In genomic region chr10:89115876-89116627, GRCh38 we compare ENCODE assay signal across 13 cellular contexts.
A peak's percentile ranks its signal among the peaks of the same experiment; 100 is the strongest.
DNase-seq lines count a peak whose midpoint lies in the region; ATAC-seq and TF ChIP-seq lines count a peak whose summit lies in the region.
"Had no signal": no experiment of that assay in that cellular context is flagged by ENCODE, and none has a peak within 500 bp of the region (broad histone marks: within the 10 kb centered on the region; RNA-seq: fewer than 3 reads in every experiment).

No MANE protein-coding gene starts in this region.

- H3K27ac ChIP-seq in RWPE2 (ENCODE audit: poor library complexity, severe bottlenecking) = no peak overlapping the region
- H3K27ac ChIP-seq: sigmoid colon had no signal

- no peaks in the 10 kb centered on the region for H3K36me3 Mint-ChIP-seq in activated naive CD8-positive, alpha-beta T cell treated with anti-CD3 and anti-CD28 coated beads, Interleukin-2, amount 50 U/mL, for 24 hours (ENCODE audit: low read depth)
- no peaks in the 10 kb centered on the region for H3K36me3 Mint-ChIP-seq in activated naive CD8-positive, alpha-beta T cell treated with anti-CD3 and anti-CD28 coated beads for 36 hours
- H3K36me3 Mint-ChIP-seq in naive thymus-derived CD8-positive, alpha-beta T cell = peaks cover 0 to 4% (median 4%) of the 10 kb centered on the region in 3 donors
- H3K36me3 Mint-ChIP-seq in activated CD4-positive, alpha-beta T cell treated with anti-CD3 and anti-CD28 coated beads, Interleukin-2, amount 10 ng/mL, durations not matched to agents 7 days and 5 days (ENCODE audit: low read depth) = no peaks in the 10 kb centered on the region
- H3K36me3 Mint-ChIP-seq: activated naive CD4-positive, alpha-beta T cell treated with anti-CD3 and anti-CD28 coated beads, Interleukin-2, amount 10 ng/mL, durations not matched to agents 7 days and 5 days had no signal

- POLR2A ChIA-PET in naive thymus-derived CD8-positive, alpha-beta T cell (lab: Charles Lee) = no interaction called here
- POLR2A ChIA-PET in activated CD4-positive, alpha-beta T cell treated with anti-CD3 and anti-CD28 coated beads, Interleukin-2, amount 10 ng/mL, durations not matched to agents 7 days and 5 days (lab: Charles Lee) = no interaction called here

- H3K36me3 ChIP-seq in RWPE2 (ENCODE audit: low read depth) = no peaks in the 10 kb centered on the region
- H3K36me3 ChIP-seq: sigmoid colon had no signal

- no peak overlapping the region for H3K4me3 Mint-ChIP-seq in activated naive CD8-positive, alpha-beta T cell treated with anti-CD3 and anti-CD28 coated beads, Interleukin-2, amount 50 U/mL, for 24 hours
- no peak overlapping the region for H3K4me3 Mint-ChIP-seq in activated naive CD8-positive, alpha-beta T cell treated with anti-CD3 and anti-CD28 coated beads for 36 hours
- H3K4me3 Mint-ChIP-seq in naive thymus-derived CD8-positive, alpha-beta T cell = no peak overlapping the region
- H3K4me3 Mint-ChIP-seq in activated CD4-positive, alpha-beta T cell treated with anti-CD3 and anti-CD28 coated beads, Interleukin-2, amount 10 ng/mL, durations not matched to agents 7 days and 5 days = no peak overlapping the region
- H3K4me3 Mint-ChIP-seq: activated naive CD4-positive, alpha-beta T cell treated with anti-CD3 and anti-CD28 coated beads, Interleukin-2, amount 10 ng/mL, durations not matched to agents 7 days and 5 days had no signal

- no peaks in the 10 kb centered on the region for H3K27me3 ChIP-seq in RWPE2 (ENCODE audit: insufficient read depth, poor library complexity, severe bottlenecking)
- H3K27me3 ChIP-seq: sigmoid colon had no signal

- H3K9me3 ChIP-seq in RWPE2 (ENCODE audit: severe bottlenecking) = no peaks in the 10 kb centered on the region
- H3K9me3 ChIP-seq: sigmoid colon had no signal

- DNase-seq in activated naive CD8-positive, alpha-beta T cell treated with anti-CD3 and anti-CD28 coated beads, Interleukin-2, amount 50 U/mL, for 24 hours = no peak
- DNase-seq in activated naive CD8-positive, alpha-beta T cell treated with anti-CD3 and anti-CD28 coated beads for 36 hours = no peak
- DNase-seq in RWPE2 (ENCODE audit: low spot score) (no peak), fibroblast of mammary gland (ENCODE audit: low read depth) (peak; percentile 87), skeletal muscle cell (ENCODE audit: low read depth) (peak; percentile 52)
- no peak for DNase-seq in naive thymus-derived CD8-positive, alpha-beta T cell
- no peak for DNase-seq in activated CD4-positive, alpha-beta T cell treated with anti-CD3 and anti-CD28 coated beads, Interleukin-2, amount 10 ng/mL, durations not matched to agents 7 days and 5 days
- DNase-seq: activated CD4-positive, alpha-beta T cell treated with anti-CD3 and anti-CD28 coated beads for 4 hours; activated naive CD4-positive, alpha-beta T cell treated with anti-CD3 and anti-CD28 coated beads, Interleukin-2, amount 10 ng/mL, durations not matched to agents 7 days and 5 days; SIG-M5; sigmoid colon had no signal

- peaks cover 3% of the 10 kb centered on the region for H3K4me1 Mint-ChIP-seq in activated naive CD8-positive, alpha-beta T cell treated with anti-CD3 and anti-CD28 coated beads, Interleukin-2, amount 50 U/mL, for 24 hours
- no peaks in the 10 kb centered on the region for H3K4me1 Mint-ChIP-seq in activated naive CD8-positive, alpha-beta T cell treated with anti-CD3 and anti-CD28 coated beads for 36 hours
- no peaks in the 10 kb centered on the region for H3K4me1 Mint-ChIP-seq in naive thymus-derived CD8-positive, alpha-beta T cell
- H3K4me1 Mint-ChIP-seq in activated CD4-positive, alpha-beta T cell treated with anti-CD3 and anti-CD28 coated beads, Interleukin-2, amount 10 ng/mL, durations not matched to agents 7 days and 5 days = no peaks in the 10 kb centered on the region
- H3K4me1 Mint-ChIP-seq: activated naive CD4-positive, alpha-beta T cell treated with anti-CD3 and anti-CD28 coated beads, Interleukin-2, amount 10 ng/mL, durations not matched to agents 7 days and 5 days had no signal

- H3K27ac Mint-ChIP-seq in activated naive CD8-positive, alpha-beta T cell treated with anti-CD3 and anti-CD28 coated beads, Interleukin-2, amount 50 U/mL, for 24 hours = no peak overlapping the region
- no peak overlapping the region for H3K27ac Mint-ChIP-seq in activated naive CD8-positive, alpha-beta T cell treated with anti-CD3 and anti-CD28 coated beads for 36 hours
- H3K27ac Mint-ChIP-seq in naive thymus-derived CD8-positive, alpha-beta T cell = no peak overlapping the region
- H3K27ac Mint-ChIP-seq in activated CD4-positive, alpha-beta T cell treated with anti-CD3 and anti-CD28 coated beads, Interleukin-2, amount 10 ng/mL, durations not matched to agents 7 days and 5 days = no peak overlapping the region
- H3K27ac Mint-ChIP-seq: activated naive CD4-positive, alpha-beta T cell treated with anti-CD3 and anti-CD28 coated beads, Interleukin-2, amount 10 ng/mL, durations not matched to agents 7 days and 5 days had no signal

- H3K9me3 Mint-ChIP-seq in activated naive CD8-positive, alpha-beta T cell treated with anti-CD3 and anti-CD28 coated beads, Interleukin-2, amount 50 U/mL, for 24 hours = peaks cover 5% of the 10 kb centered on the region
- H3K9me3 Mint-ChIP-seq in activated naive CD8-positive, alpha-beta T cell treated with anti-CD3 and anti-CD28 coated beads for 36 hours = peaks cover 1% of the 10 kb centered on the region
- H3K9me3 Mint-ChIP-seq in naive thymus-derived CD8-positive, alpha-beta T cell = peaks cover 0 to 9% (median 0%) of the 10 kb centered on the region in 9 donors
- H3K9me3 Mint-ChIP-seq in activated CD4-positive, alpha-beta T cell treated with anti-CD3 and anti-CD28 coated beads, Interleukin-2, amount 10 ng/mL, durations not matched to agents 7 days and 5 days = no peaks in the 10 kb centered on the region
- H3K9me3 Mint-ChIP-seq: activated naive CD4-positive, alpha-beta T cell treated with anti-CD3 and anti-CD28 coated beads, Interleukin-2, amount 10 ng/mL, durations not matched to agents 7 days and 5 days had no signal

- CTCF ChIA-PET in activated CD4-positive, alpha-beta T cell treated with anti-CD3 and anti-CD28 coated beads, Interleukin-2, amount 10 ng/mL, durations not matched to agents 7 days and 5 days (lab: Charles Lee) = interaction anchor here (1.0 kb wide), 1 partner anchor 26 kb away, joined by 3 read pairs; no protein-coding TSS in a partner anchor

- H3K4me3 ChIP-seq in RWPE2 (ENCODE audit: severe bottlenecking) (no peak overlapping the region), fibroblast of mammary gland (ENCODE audit: control insufficient read depth, low read depth, low read length) (no peak overlapping the region), skeletal muscle cell (ENCODE audit: low read depth, low read length) (no peak overlapping the region)
- H3K4me3 ChIP-seq: lung, sigmoid colon had no signal

- peaks cover 27% of the 10 kb centered on the region for H3K4me1 ChIP-seq in RWPE2 (ENCODE audit: insufficient read depth, poor library complexity, severe bottlenecking)
- H3K4me1 ChIP-seq: sigmoid colon had no signal

- peak; percentile 28 for ATAC-seq in activated naive CD8-positive, alpha-beta T cell treated with anti-CD3 and anti-CD28 coated beads, Interleukin-2, amount 50 U/mL, for 24 hours
- ATAC-seq in RWPE2 (ENCODE audit: low read depth) = peak; percentile 69
- ATAC-seq in naive thymus-derived CD8-positive, alpha-beta T cell = no peak
- ATAC-seq in GM19324 (IDR thresholded peaks at IDR 0.05; ENCODE audit: low FRiP score, unreplicated experiment) = no peak

- peaks cover 16% of the 10 kb centered on the region for H3K27me3 Mint-ChIP-seq in activated naive CD8-positive, alpha-beta T cell treated with anti-CD3 and anti-CD28 coated beads, Interleukin-2, amount 50 U/mL, for 24 hours
- peaks cover 21% of the 10 kb centered on the region for H3K27me3 Mint-ChIP-seq in activated naive CD8-positive, alpha-beta T cell treated with anti-CD3 and anti-CD28 coated beads for 36 hours
- peaks cover 5 to 14% (median 13%) of the 10 kb centered on the region in 5 donors for H3K27me3 Mint-ChIP-seq in naive thymus-derived CD8-positive, alpha-beta T cell
- peaks cover 47% of the 10 kb centered on the region for H3K27me3 Mint-ChIP-seq in activated CD4-positive, alpha-beta T cell treated with anti-CD3 and anti-CD28 coated beads, Interleukin-2, amount 10 ng/mL, durations not matched to agents 7 days and 5 days

- TF ChIP-seq CTCF in RWPE2 (IDR thresholded peaks at IDR 0.05; ENCODE audit: poor library complexity, severe bottlenecking) (no peak), fibroblast of mammary gland (conservative IDR thresholded peaks at IDR 0.05; ENCODE audit: control insufficient read depth, insufficient read depth, low read depth, low read length) (no peak)

Comparison
In these comparisons a context has a peak if more than half of its experiments do, and no peak if none do; other contexts are left out.
1. ATAC-seq: peak in activated naive CD8-positive, alpha-beta T cell treated with anti-CD3 and anti-CD28 coated beads, Interleukin-2, amount 50 U/mL, for 24 hours (single experiment) and RWPE2 (single experiment); none in naive thymus-derived CD8-positive, alpha-beta T cell (0 of 2) and GM19324 (single experiment).
2. DNase-seq: peak in fibroblast of mammary gland (single experiment) and skeletal muscle cell (single experiment); none in activated naive CD8-positive, alpha-beta T cell treated with anti-CD3 and anti-CD28 coated beads, Interleukin-2, amount 50 U/mL, for 24 hours (single experiment), activated naive CD8-positive, alpha-beta T cell treated with anti-CD3 and anti-CD28 coated beads for 36 hours (single experiment), RWPE2 (single experiment), naive thymus-derived CD8-positive, alpha-beta T cell (0 of 10) and activated CD4-positive, alpha-beta T cell treated with anti-CD3 and anti-CD28 coated beads, Interleukin-2, amount 10 ng/mL, durations not matched to agents 7 days and 5 days (single experiment).